Comparison of ENCODE assay signal across 9 cellular contexts in genomic region chr21:42534361-42534900, GRCh38. TPM values are rescaled to one million over a fixed set of nuclear protein-coding genes. Genes with fewer than 3 reads are reported as not detected.
DNase-seq lines count a peak whose midpoint lies in the region; ATAC-seq and TF ChIP-seq lines count a peak whose summit lies in the region.
"Had no signal": no experiment of that assay in that cellular context is flagged by ENCODE, and none has a peak within 500 bp of the region (broad histone marks: within the 10 kb centered on the region; RNA-seq: fewer than 3 reads in every experiment).

No MANE protein-coding gene starts in this region.

- TF ChIP-seq EP300 in gastroesophageal sphincter (IDR thresholded peaks at IDR 0.05), result no peak

- no peaks in the 10 kb centered on the region for H3K27me3 Mint-ChIP-seq in activated CD4-positive, alpha-beta T cell treated with anti-CD3 and anti-CD28 coated beads for 36 hours
- no peaks in the 10 kb centered on the region for H3K27me3 Mint-ChIP-seq in activated CD4-positive, alpha-beta T cell treated with anti-CD3 and anti-CD28 coated beads, Interleukin-2, amount 10 ng/mL, durations not matched to agents 24 days and 14 days
- H3K27me3 Mint-ChIP-seq in stimulated activated naive CD8-positive, alpha-beta T cell treated with anti-CD3 and anti-CD28 coated beads, Interleukin-15, amount 100 ng/mL, for 72 hours, result no peaks in the 10 kb centered on the region

- H3K4me3 ChIP-seq in gastroesophageal sphincter, result peak overlapping the region in 1 of 2 donors; percentile 0

- peaks cover 24% of the 10 kb centered on the region for H3K4me1 Mint-ChIP-seq in activated CD4-positive, alpha-beta T cell treated with anti-CD3 and anti-CD28 coated beads for 36 hours
- peaks cover 18% of the 10 kb centered on the region for H3K4me1 Mint-ChIP-seq in activated CD4-positive, alpha-beta T cell treated with anti-CD3 and anti-CD28 coated beads, Interleukin-2, amount 10 ng/mL, durations not matched to agents 24 days and 14 days
- peaks cover 48% of the 10 kb centered on the region for H3K4me1 Mint-ChIP-seq in stimulated activated naive CD8-positive, alpha-beta T cell treated with anti-CD3 and anti-CD28 coated beads, Interleukin-15, amount 100 ng/mL, for 72 hours

- DNase-seq in activated CD4-positive, alpha-beta T cell treated with anti-CD3 and anti-CD28 coated beads for 36 hours, result no peak
- no peak for DNase-seq in activated CD4-positive, alpha-beta T cell treated with anti-CD3 and anti-CD28 coated beads, Interleukin-2, amount 10 ng/mL, durations not matched to agents 24 days and 14 days
- peak; percentile 56 for DNase-seq in NAMALWA (ENCODE audit: low spot score)
- no peak for DNase-seq in stimulated activated naive CD8-positive, alpha-beta T cell treated with anti-CD3 and anti-CD28 coated beads, Interleukin-15, amount 100 ng/mL, for 72 hours
- DNase-seq in GF-D8 (lab: John Stamatoyannopoulos, UW), result no peak
- no peak for DNase-seq in LoVo (ENCODE audit: low spot score)
- DNase-seq in HK-2 (ENCODE audit: unreplicated experiment), result no peak
- DNase-seq: RPMI8226 had no signal

- POLR2A ChIA-PET in activated CD4-positive, alpha-beta T cell treated with anti-CD3 and anti-CD28 coated beads for 36 hours (lab: Charles Lee), result no interaction called here

- no peaks in the 10 kb centered on the region for H3K9me3 ChIP-seq in gastroesophageal sphincter

- intact Hi-C loops in activated CD4-positive, alpha-beta T cell treated with anti-CD3 and anti-CD28 coated beads for 36 hours (cut with DNase I, micrococcal nuclease), result no loop called here
- intact Hi-C loops in activated CD4-positive, alpha-beta T cell treated with anti-CD3 and anti-CD28 coated beads, Interleukin-2, amount 10 ng/mL, durations not matched to agents 24 days and 14 days (cut with micrococcal nuclease), result no loop called here

- peaks cover 28% of the 10 kb centered on the region for H3K36me3 Mint-ChIP-seq in activated CD4-positive, alpha-beta T cell treated with anti-CD3 and anti-CD28 coated beads for 36 hours (ENCODE audit: low read depth)
- peaks cover 24% of the 10 kb centered on the region for H3K36me3 Mint-ChIP-seq in activated CD4-positive, alpha-beta T cell treated with anti-CD3 and anti-CD28 coated beads, Interleukin-2, amount 10 ng/mL, durations not matched to agents 24 days and 14 days (ENCODE audit: low read depth)

- peaks cover 0 to 31% of the 10 kb centered on the region in 2 donors for H3K36me3 ChIP-seq in gastroesophageal sphincter

- H3K27me3 ChIP-seq in gastroesophageal sphincter, result no peaks in the 10 kb centered on the region

- 70% methylated on average over 2 of the region's 18 CpGs; no CpG with 5 or more reads in 1 of the 2 donors for WGBS in gastroesophageal sphincter (ENCODE audit: low coverage in 1 of 2), 2 donors

- no peak for TF ChIP-seq POLR2A in gastroesophageal sphincter (IDR thresholded peaks at IDR 0.05)

- H3K4me1 ChIP-seq in gastroesophageal sphincter, result peaks cover 0 to 22% (median 0%) of the 10 kb centered on the region in 3 donors

- H3K27ac Mint-ChIP-seq in activated CD4-positive, alpha-beta T cell treated with anti-CD3 and anti-CD28 coated beads for 36 hours, result peak overlapping the region; percentile 7
- no peak overlapping the region for H3K27ac Mint-ChIP-seq in activated CD4-positive, alpha-beta T cell treated with anti-CD3 and anti-CD28 coated beads, Interleukin-2, amount 10 ng/mL, durations not matched to agents 24 days and 14 days
- peak overlapping the region in 1 of 2 donors; percentile 76 for H3K27ac Mint-ChIP-seq in stimulated activated naive CD8-positive, alpha-beta T cell treated with anti-CD3 and anti-CD28 coated beads, Interleukin-15, amount 100 ng/mL, for 72 hours

- no peak for TF ChIP-seq CTCF in gastroesophageal sphincter (IDR thresholded peaks at IDR 0.05)

- ATAC-seq in activated CD4-positive, alpha-beta T cell treated with anti-CD3 and anti-CD28 coated beads for 36 hours, result peak; percentile 37
- ATAC-seq in gastroesophageal sphincter, result peak; percentile 32
- peak; percentile 21 for ATAC-seq in stimulated activated naive CD8-positive, alpha-beta T cell treated with anti-CD3 and anti-CD28 coated beads, Interleukin-15, amount 100 ng/mL, for 72 hours

- peak overlapping the region; percentile 27 for H3K4me3 Mint-ChIP-seq in activated CD4-positive, alpha-beta T cell treated with anti-CD3 and anti-CD28 coated beads for 36 hours
- H3K4me3 Mint-ChIP-seq in activated CD4-positive, alpha-beta T cell treated with anti-CD3 and anti-CD28 coated beads, Interleukin-2, amount 10 ng/mL, durations not matched to agents 24 days and 14 days, result no peak overlapping the region
- H3K4me3 Mint-ChIP-seq in stimulated activated naive CD8-positive, alpha-beta T cell treated with anti-CD3 and anti-CD28 coated beads, Interleukin-15, amount 100 ng/mL, for 72 hours, result peak overlapping the region; percentile 50 to 63

- no peaks in the 10 kb centered on the region for H3K9me3 Mint-ChIP-seq in activated CD4-positive, alpha-beta T cell treated with anti-CD3 and anti-CD28 coated beads for 36 hours (ENCODE audit: low read depth)
- H3K9me3 Mint-ChIP-seq in activated CD4-positive, alpha-beta T cell treated with anti-CD3 and anti-CD28 coated beads, Interleukin-2, amount 10 ng/mL, durations not matched to agents 24 days and 14 days, result no peaks in the 10 kb centered on the region
- no peaks in the 10 kb centered on the region for H3K9me3 Mint-ChIP-seq in stimulated activated naive CD8-positive, alpha-beta T cell treated with anti-CD3 and anti-CD28 coated beads, Interleukin-15, amount 100 ng/mL, for 72 hours

- peak overlapping the region in 1 of 4 donors; percentile 15 for H3K27ac ChIP-seq in gastroesophageal sphincter

- CTCF ChIA-PET in activated CD4-positive, alpha-beta T cell treated with anti-CD3 and anti-CD28 coated beads for 36 hours (lab: Charles Lee), result interaction anchor here (0.9 kb wide), 1 partner anchor 145 kb away, joined by 5 read pairs; no protein-coding TSS in a partner anchor

RNA-seq across cellular contexts. Expression of gene SLC37A1, which starts 20.8 kb away (rescaled TPM):
- 10 to 100 TPM; 18.2 to 19.3 TPM for total RNA-seq in activated CD4-positive, alpha-beta T cell treated with anti-CD3 and anti-CD28 coated beads for 36 hours
- 19.5 and 23.0 TPM in 2 replicates for total RNA-seq in activated CD4-positive, alpha-beta T cell treated with anti-CD3 and anti-CD28 coated beads, Interleukin-2, amount 10 ng/mL, durations not matched to agents 24 days and 14 days
- 1 to 10 TPM; 3.7 to 7.8 (median 4.3) TPM for total RNA-seq in gastroesophageal sphincter

RNA-seq across cellular contexts. Expression of gene RSPH1, which starts 38.4 kb away (rescaled TPM):
- under 1 TPM; 0.21 to 0.34 TPM for total RNA-seq in activated CD4-positive, alpha-beta T cell treated with anti-CD3 and anti-CD28 coated beads for 36 hours
- not detected in 2 replicates for total RNA-seq in activated CD4-positive, alpha-beta T cell treated with anti-CD3 and anti-CD28 coated beads, Interleukin-2, amount 10 ng/mL, durations not matched to agents 24 days and 14 days
- 1 to 10 TPM in 2 of 4 donors, under 1 TPM in 1, not detected in 1; 0.99 to 1.9 (median 1.9) TPM for total RNA-seq in gastroesophageal sphincter
